ENCODE assay signal across 13 cellular contexts in genomic region chr4:90030953-90031352, GRCh38.
DNase-seq lines count a peak whose midpoint lies in the region; ATAC-seq, FAIRE-seq and TF ChIP-seq lines count a peak whose summit lies in the region.
"Had no signal": no experiment of that assay in that cellular context is flagged by ENCODE, and none has a peak within 500 bp of the region (broad histone marks: within the 10 kb centered on the region; RNA-seq: fewer than 3 reads in every experiment).

No MANE protein-coding gene starts in this region.

- no peak for TF ChIP-seq RAD21 in A549 (conservative IDR thresholded peaks at IDR 0.05 in 1 of 2, IDR thresholded peaks at IDR 0.05 in 1 of 2)

- WGBS in A549 (ENCODE audit: missing lambda C conversion rate): 3% methylated on average over 3 of the region's 3 CpGs

- CTCF ChIA-PET in A549 (lab: Yijun Ruan, JAX) (interaction anchor here (0.7 kb wide), 1 partner anchor 58 kb away, joined by 3 read pairs; no protein-coding TSS in a partner anchor), HEK293T (lab: Yijun Ruan, JAX) (no interaction called here)

- FAIRE-seq in A549 (lab: Jason Lieb, UNC): no peak

- peak in 1 of 2 experiments; percentile 5 for DNase-seq in A549 (ENCODE audit: low read depth in 1 of 2, low spot score in 1 of 2)
- DNase-seq in HEK293T (ENCODE audit: extremely low spot score): peak; percentile 46
- peak; percentile 0 for DNase-seq in SW480 (ENCODE audit: low spot score)
- DNase-seq in iris pigment epithelial cell (ENCODE audit: low read depth): peak; percentile 1
- no peak for DNase-seq in EL
- DNase-seq: activated CD4-positive, alpha-beta T cell treated with anti-CD3 and anti-CD28 coated beads, Interleukin-2, amount 10 ng/mL, durations not matched to agents 7 days and 5 days; activated naive CD4-positive, alpha-beta T cell treated with anti-CD3 and anti-CD28 coated beads, Interleukin-2, amount 10 ng/mL, durations not matched to agents 7 days and 5 days; NCI-H187 treated with DMSO at 0.1 percent for 48 hours had no signal

- no peak for TF ChIP-seq EP300 in A549 (IDR thresholded peaks at IDR 0.05)

- TF ChIP-seq POLR2A in A549 (IDR thresholded peaks at IDR 0.05; ENCODE audit: low read length): no peak

- no peaks in the 10 kb centered on the region for H3K9me3 ChIP-seq in A549
- H3K9me3 ChIP-seq: BLaER1 had no signal

- H3K27ac ChIP-seq in A549: no peak overlapping the region
- H3K27ac ChIP-seq: BLaER1, SK-N-MC had no signal

- no peak for TF ChIP-seq CTCF in A549 (IDR thresholded peaks at IDR 0.05)

- H3K4me1 ChIP-seq in A549: no peaks in the 10 kb centered on the region
- H3K4me1 ChIP-seq: BLaER1 had no signal

- peak; percentile 47 to 64; a peak in 3 of 6 replicates for ATAC-seq in A549
- ATAC-seq in GM19023 (IDR thresholded peaks at IDR 0.05; ENCODE audit: unreplicated experiment): no peak
- no peak for ATAC-seq in GM19351 (IDR thresholded peaks at IDR 0.05; ENCODE audit: unreplicated experiment)
- ATAC-seq in HG03196 (IDR thresholded peaks at IDR 0.05; ENCODE audit: unreplicated experiment): no peak

- no peak overlapping the region for H3K4me2 ChIP-seq in A549
- H3K4me2 ChIP-seq: BLaER1 had no signal

- POLR2A ChIA-PET in A549 (lab: Yijun Ruan, JAX) (no interaction called here), HEK293T (lab: Yijun Ruan, JAX) (no interaction called here)

- no peak overlapping the region for H3K4me3 ChIP-seq in A549
- H3K4me3 ChIP-seq: BLaER1, SK-N-MC had no signal

TF ChIP-seq in A549, 52 proteins besides CTCF, POLR2A, EP300 and RAD21:
- TF ChIP-seq MAZ (IDR thresholded peaks at IDR 0.05; ENCODE audit: borderline replicate concordance, low read depth, low read length) (no peak), HOXB13 (CRISPR knock-in tag; IDR thresholded peaks at IDR 0.05; ENCODE audit: low read depth) (no peak), CHD4 (IDR thresholded peaks at IDR 0.05; ENCODE audit: borderline replicate concordance) (no peak), JUN (IDR thresholded peaks at IDR 0.05) (no peak), RCOR1 (IDR thresholded peaks at IDR 0.05; ENCODE audit: low read depth, low read length) (no peak), KDM1A (IDR thresholded peaks at IDR 0.05; ENCODE audit: low read depth) (no peak), SMC3 (IDR thresholded peaks at IDR 0.05) (no peak), BHLHE40 (IDR thresholded peaks at IDR 0.05; ENCODE audit: low read depth, low read length) (no peak), ZSCAN20 (CRISPR knock-in tag; IDR thresholded peaks at IDR 0.05) (no peak), NR3C1 (IDR thresholded peaks at IDR 0.05) (no peak), CBX2 (IDR thresholded peaks at IDR 0.05; ENCODE audit: borderline replicate concordance, low read depth) (no peak), HDAC2 (IDR thresholded peaks at IDR 0.05) (no peak)
- TF ChIP-seq, protein P1, sequence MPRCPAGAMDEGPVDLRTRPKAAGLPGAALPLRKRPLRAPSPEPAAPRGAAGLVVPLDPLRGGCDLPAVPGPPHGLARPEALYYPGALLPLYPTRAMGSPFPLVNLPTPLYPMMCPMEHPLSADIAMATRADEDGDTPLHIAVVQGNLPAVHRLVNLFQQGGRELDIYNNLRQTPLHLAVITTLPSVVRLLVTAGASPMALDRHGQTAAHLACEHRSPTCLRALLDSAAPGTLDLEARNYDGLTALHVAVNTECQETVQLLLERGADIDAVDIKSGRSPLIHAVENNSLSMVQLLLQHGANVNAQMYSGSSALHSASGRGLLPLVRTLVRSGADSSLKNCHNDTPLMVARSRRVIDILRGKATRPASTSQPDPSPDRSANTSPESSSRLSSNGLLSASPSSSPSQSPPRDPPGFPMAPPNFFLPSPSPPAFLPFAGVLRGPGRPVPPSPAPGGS (IDR thresholded peaks at IDR 0.05): no peak
- TF ChIP-seq, protein P2, sequence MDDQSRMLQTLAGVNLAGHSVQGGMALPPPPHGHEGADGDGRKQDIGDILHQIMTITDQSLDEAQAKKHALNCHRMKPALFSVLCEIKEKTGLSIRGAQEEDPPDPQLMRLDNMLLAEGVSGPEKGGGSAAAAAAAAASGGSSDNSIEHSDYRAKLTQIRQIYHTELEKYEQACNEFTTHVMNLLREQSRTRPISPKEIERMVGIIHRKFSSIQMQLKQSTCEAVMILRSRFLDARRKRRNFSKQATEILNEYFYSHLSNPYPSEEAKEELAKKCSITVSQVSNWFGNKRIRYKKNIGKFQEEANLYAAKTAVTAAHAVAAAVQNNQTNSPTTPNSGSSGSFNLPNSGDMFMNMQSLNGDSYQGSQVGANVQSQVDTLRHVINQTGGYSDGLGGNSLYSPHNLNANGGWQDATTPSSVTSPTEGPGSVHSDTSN (IDR thresholded peaks at IDR 0.05): no peak

TF ChIP-seq in HEK293T, 16 proteins besides CTCF, POLR2A, EP300 and RAD21:
- TF ChIP-seq NFRKB (IDR thresholded peaks at IDR 0.05) (no peak), SP1 (IDR thresholded peaks at IDR 0.05) (no peak), LEF1 (IDR thresholded peaks at IDR 0.05; ENCODE audit: borderline replicate concordance) (no peak), HDGF (IDR thresholded peaks at IDR 0.05; ENCODE audit: borderline replicate concordance) (no peak), L3MBTL2 (conservative IDR thresholded peaks at IDR 0.05) (no peak), ARNT (IDR thresholded peaks at IDR 0.05) (no peak), SUZ12 (IDR thresholded peaks at IDR 0.05) (no peak), FOXK2 (IDR thresholded peaks at IDR 0.05) (no peak), FOXA1 (IDR thresholded peaks at IDR 0.05) (no peak), TARDBP (IDR thresholded peaks at IDR 0.05) (no peak), PKNOX1 (IDR thresholded peaks at IDR 0.05) (no peak), FOXM1 (IDR thresholded peaks at IDR 0.05; ENCODE audit: borderline replicate concordance) (no peak)

Comparison
In these comparisons a context has a peak if more than half of its experiments do, and no peak if none do; other contexts are left out.
1. ATAC-seq: peak in A549 (2 of 2); none in GM19023 (single experiment), GM19351 (single experiment) and HG03196 (single experiment).